14 cellular contexts compared by ENCODE assay signal in the genomic region with DNA sequence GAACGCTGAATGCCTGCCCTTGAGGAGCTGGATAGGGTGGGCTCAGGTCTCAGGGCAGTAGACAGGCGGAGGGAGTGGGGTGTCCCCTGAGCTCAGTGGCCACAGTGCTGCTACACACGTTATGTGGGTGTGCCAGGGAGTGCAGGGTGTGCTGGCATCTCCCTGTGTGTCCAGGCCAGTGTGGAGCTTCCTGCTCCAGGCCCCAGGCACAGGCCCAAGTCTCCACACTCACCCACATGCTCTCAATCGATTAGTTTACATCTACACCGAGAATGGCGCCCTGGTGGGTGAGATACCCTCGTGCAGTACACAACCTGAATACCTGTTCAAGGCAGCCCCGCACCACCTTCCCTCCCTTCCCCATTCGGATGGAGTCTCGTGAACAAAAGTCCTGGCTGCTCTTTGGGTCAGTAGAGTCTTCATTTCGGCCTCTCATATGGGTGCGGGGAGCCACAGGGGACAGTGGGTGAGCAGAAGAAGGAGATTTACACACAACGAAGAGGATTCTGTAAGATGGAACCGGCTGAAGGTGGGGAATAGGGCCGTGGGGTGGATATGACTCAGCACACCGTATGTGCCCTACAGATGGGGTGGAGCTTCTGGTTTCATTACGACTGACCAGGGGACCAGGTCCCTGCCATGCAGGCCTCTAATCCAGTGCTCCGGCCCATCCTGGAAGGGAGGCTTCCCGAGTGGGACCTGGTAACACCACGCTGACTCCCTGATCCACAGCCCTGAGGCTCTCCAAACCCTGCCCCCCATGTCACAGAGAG.
A peak's percentile ranks its signal among the peaks of the same experiment; 100 is the strongest.
DNase-seq lines count a peak whose midpoint lies in the region; ATAC-seq and TF ChIP-seq lines count a peak whose summit lies in the region.
"Had no signal": no experiment of that assay in that cellular context is flagged by ENCODE, and none has a peak within 500 bp of the region (broad histone marks: within the 10 kb centered on the region; RNA-seq: fewer than 3 reads in every experiment).

No MANE protein-coding gene starts in this region.

- H3K27ac Mint-ChIP-seq in H9 (peak overlapping the region in 2 of 3 experiments; percentile 56 to 94; a peak in 3 of 7 replicates), neural progenitor cell (peak overlapping the region; percentile 47), HFFc6 (no peak overlapping the region; the same call in 1 of the 2 replicates)
- H3K27ac Mint-ChIP-seq: memory B cell, T-helper 17 cell had no signal

- WGBS in H9 (ENCODE audit: extremely low coverage, insufficient read length, low lambda C conversion rate): no CpG with 5 or more reads among the region's 20 CpGs

- peak overlapping the region; percentile 6; the same call in 1 of the 2 replicates for H3K27ac ChIP-seq in DND-41 (ENCODE audit: low read length)
- H3K27ac ChIP-seq in H9 (ENCODE audit: insufficient read length, low read depth, low read length): no peak overlapping the region
- peak overlapping the region; percentile 89 for H3K27ac ChIP-seq in caudate nucleus (ENCODE audit: low read depth, low read length)
- H3K27ac ChIP-seq in neural progenitor cell: no peak overlapping the region
- peak overlapping the region in 1 of 2 donors; percentile 72 for H3K27ac ChIP-seq in uterus
- no peak overlapping the region for H3K27ac ChIP-seq in brain microvascular endothelial cell

- intact Hi-C loops in uterus (cut with DNase I; ENCODE audit: low total_unique reads): no loop called here

- H3K4me1 Mint-ChIP-seq in H9 (peaks cover 7 to 14% of the 10 kb centered on the region in 2 experiments), neural progenitor cell (peaks cover 10% of the 10 kb centered on the region), HFFc6 (ENCODE audit: low read depth) (peaks cover 15% of the 10 kb centered on the region)

- DNase-seq in DND-41: no peak
- DNase-seq in H9: no peak
- DNase-seq in caudate nucleus (lab: John Stamatoyannopoulos, UW): peak in 1 of 61 donors; percentile 41
- DNase-seq in neural progenitor cell (ENCODE audit: low spot score): no peak
- no peak for DNase-seq in HFFc6
- no peak for DNase-seq in uterus
- DNase-seq in brain microvascular endothelial cell: no peak
- DNase-seq: activated CD4-positive, alpha-beta T cell treated with anti-CD3 and anti-CD28 coated beads, Interleukin-2, amount 50 U/mL, for 1 hour; BE2C; DMS153; effector CD4-positive, alpha-beta T cell; T-helper 17 cell had no signal

- H3K4me3 ChIP-seq in DND-41 (ENCODE audit: low read depth in 1 of 2, low read length in 2 of 2): no peak overlapping the region
- H3K4me3 ChIP-seq in neural progenitor cell: no peak overlapping the region
- H3K4me3 ChIP-seq in uterus: no peak overlapping the region
- no peak overlapping the region for H3K4me3 ChIP-seq in brain microvascular endothelial cell (ENCODE audit: low read depth, low read length)

- H3T11ph ChIP-seq in H9 (ENCODE audit: low read length): no peak overlapping the region

- H4K5ac ChIP-seq in H9 (ENCODE audit: insufficient read length, low read depth, low read length): no peak overlapping the region

- H3K27me3 ChIP-seq in DND-41 (ENCODE audit: insufficient read depth, low read length, poor library complexity): no peaks in the 10 kb centered on the region
- H3K27me3 ChIP-seq in H9 (ENCODE audit: insufficient read depth, low read length): no peaks in the 10 kb centered on the region
- no peaks in the 10 kb centered on the region for H3K27me3 ChIP-seq in neural progenitor cell
- H3K27me3 ChIP-seq in uterus: no peaks in the 10 kb centered on the region
- H3K27me3 ChIP-seq in brain microvascular endothelial cell (replicated peaks): peaks cover 4% of the 10 kb centered on the region
- H3K27me3 ChIP-seq: BE2C had no signal

- H3K4me1 ChIP-seq in DND-41 (ENCODE audit: insufficient read depth, low read length) (no peaks in the 10 kb centered on the region), H9 (ENCODE audit: insufficient read depth, low read length) (no peaks in the 10 kb centered on the region; the same call in 1 of the 2 replicates), neural progenitor cell (no peaks in the 10 kb centered on the region), uterus (peaks cover 0 to 26% of the 10 kb centered on the region in 2 donors)
- H3K4me1 ChIP-seq: BE2C had no signal

- H3K36me3 Mint-ChIP-seq in H9 (ENCODE audit: insufficient read depth in 1 of 3, low read depth in 3 of 3) (no peaks in the 10 kb centered on the region), neural progenitor cell (no peaks in the 10 kb centered on the region), HFFc6 (ENCODE audit: low read depth) (no peaks in the 10 kb centered on the region)
- H3K36me3 Mint-ChIP-seq: memory B cell had no signal

- H2BK5ac ChIP-seq in H9 (ENCODE audit: insufficient read length, low read length): no peak overlapping the region

- no peak overlapping the region for H3K9ac ChIP-seq in DND-41 (ENCODE audit: low read depth, low read length)
- H3K9ac ChIP-seq in H9 (ENCODE audit: extremely low read depth, insufficient read length, low read length): no peak overlapping the region
- H3K9ac ChIP-seq in neural progenitor cell: no peak overlapping the region

- no peak overlapping the region for H3K4ac ChIP-seq in H9 (ENCODE audit: low read depth, low read length)

- H3K27me3 Mint-ChIP-seq in H9 (ENCODE audit: low read depth) (peaks cover 2% of the 10 kb centered on the region; the same call in 1 of the 2 replicates), neural progenitor cell (ENCODE audit: insufficient read depth, low read depth) (peaks cover 22% of the 10 kb centered on the region), HFFc6 (ENCODE audit: insufficient read depth) (peaks cover 16% of the 10 kb centered on the region)

- no peak overlapping the region for H2BK12ac ChIP-seq in H9 (ENCODE audit: insufficient read length, low read depth, low read length)

- H3K56ac ChIP-seq in H9 (ENCODE audit: insufficient read length, low read depth, low read length): no peak overlapping the region

- in situ Hi-C loops in brain microvascular endothelial cell (cut with HindIII; ENCODE audit: low pct_ligation_motif_present, low sequenced_read_pairs): no loop called here

- peak overlapping the region; percentile 2 for H3K18ac ChIP-seq in H9 (ENCODE audit: insufficient read length, low read depth, low read length)

- ATAC-seq in DND-41 (ENCODE audit: insufficient read depth, low read depth) (no peak), GM21576 (IDR thresholded peaks at IDR 0.05; ENCODE audit: unreplicated experiment) (no peak)
- ATAC-seq: T-helper 17 cell had no signal

- H4K20me1 ChIP-seq in DND-41 (ENCODE audit: insufficient read depth, low read length) (no peaks in the 10 kb centered on the region), H9 (ENCODE audit: control insufficient read depth, insufficient read depth, insufficient read length) (no peaks in the 10 kb centered on the region), neural progenitor cell (ENCODE audit: low read depth) (no peaks in the 10 kb centered on the region)

- H3K79me2 ChIP-seq in DND-41 (ENCODE audit: insufficient read depth, low read length): no peaks in the 10 kb centered on the region
- H3K79me2 ChIP-seq in H9 (ENCODE audit: insufficient read depth, low read length): no peaks in the 10 kb centered on the region
- H3K79me2 ChIP-seq in neural progenitor cell (ENCODE audit: low read depth): no peaks in the 10 kb centered on the region

- no peak overlapping the region for H3K4me2 ChIP-seq in DND-41 (ENCODE audit: insufficient read depth, low read length)
- no peak overlapping the region for H3K4me2 ChIP-seq in H9 (ENCODE audit: insufficient read depth, insufficient read length, low read length)
- no peak overlapping the region for H3K4me2 ChIP-seq in neural progenitor cell

- H3K36me3 ChIP-seq in DND-41 (ENCODE audit: insufficient read depth, low read length): no peaks in the 10 kb centered on the region
- H3K36me3 ChIP-seq in neural progenitor cell: no peaks in the 10 kb centered on the region
- H3K36me3 ChIP-seq in uterus: no peaks in the 10 kb centered on the region
- H3K36me3 ChIP-seq in brain microvascular endothelial cell (replicated peaks): no peaks in the 10 kb centered on the region
- H3K36me3 ChIP-seq: BE2C had no signal

- H3K23me2 ChIP-seq in H9 (ENCODE audit: insufficient read length, low read depth, low read length, poor library complexity, severe bottlenecking): no peaks in the 10 kb centered on the region

- no peak overlapping the region for H3K23ac ChIP-seq in H9 (ENCODE audit: insufficient read length, low read depth, low read length)

- no peak for TF ChIP-seq CTCF in DND-41 (IDR thresholded peaks at IDR 0.05; ENCODE audit: borderline replicate concordance, extremely low read depth, low read length, poor library complexity, severe bottlenecking)
- no peak for TF ChIP-seq CTCF in H9 (conservative IDR thresholded peaks at IDR 0.05)
- no peak for TF ChIP-seq CTCF in neural progenitor cell (IDR thresholded peaks at IDR 0.05)
- no peak for TF ChIP-seq CTCF in HFFc6 (IDR thresholded peaks at IDR 0.05)
- TF ChIP-seq CTCF in uterus (IDR thresholded peaks at IDR 0.05): no peak
- TF ChIP-seq CTCF in brain microvascular endothelial cell (IDR thresholded peaks at IDR 0.05; ENCODE audit: low read depth, low read length, missing control alignments): no peak

- no peak overlapping the region for H2BK20ac ChIP-seq in H9 (ENCODE audit: low read depth, low read length, poor library complexity, severe bottlenecking)

- H3K79me1 ChIP-seq in H9 (ENCODE audit: insufficient read depth, low read depth, low read length, poor library complexity, severe bottlenecking): no peaks in the 10 kb centered on the region

- TF ChIP-seq POLR2A in uterus (IDR thresholded peaks at IDR 0.05): no peak

- no peak overlapping the region for H4K8ac ChIP-seq in H9 (replicated peaks; ENCODE audit: insufficient read length, low read depth, low read length)

- H4K91ac ChIP-seq in H9 (ENCODE audit: insufficient read length, low read depth, low read length): no peak overlapping the region

- H3K4me3 Mint-ChIP-seq in H9 (no peak overlapping the region), neural progenitor cell (no peak overlapping the region), HFFc6 (no peak overlapping the region)
- H3K4me3 Mint-ChIP-seq: memory B cell, T-helper 17 cell had no signal

- H2AK5ac ChIP-seq in H9 (ENCODE audit: insufficient read length, low read length): no peak overlapping the region

- no peak overlapping the region for H2BK15ac ChIP-seq in H9 (ENCODE audit: low read depth, low read length)

- H3F3A ChIP-seq in neural progenitor cell (ENCODE audit: low read depth): no peaks in the 10 kb centered on the region

- H2AFZ ChIP-seq in DND-41 (ENCODE audit: low read depth, low read length) (no peak overlapping the region), H9 (ENCODE audit: low read length) (no peak overlapping the region), neural progenitor cell (replicated peaks) (no peak overlapping the region)

- H3K14ac ChIP-seq in H9 (ENCODE audit: insufficient read depth, low read length): peak overlapping the region; percentile 57; the same call in 1 of the 2 replicates

- H3K9me3 ChIP-seq in DND-41 (ENCODE audit: insufficient read depth, low read length, severe bottlenecking) (no peaks in the 10 kb centered on the region), H9 (ENCODE audit: control insufficient read depth, low read depth, low read length) (no peaks in the 10 kb centered on the region), neural progenitor cell (ENCODE audit: low read depth) (no peaks in the 10 kb centered on the region), uterus (no peaks in the 10 kb centered on the region)
- H3K9me3 ChIP-seq: BE2C had no signal

- H3K9me3 Mint-ChIP-seq in H9: no peaks in the 10 kb centered on the region; a peak in 1 of 5 replicates
- H3K9me3 Mint-ChIP-seq in neural progenitor cell: no peaks in the 10 kb centered on the region
- H3K9me3 Mint-ChIP-seq in HFFc6: no peaks in the 10 kb centered on the region
- H3K9me3 Mint-ChIP-seq: memory B cell had no signal

- H2BK120ac ChIP-seq in H9 (ENCODE audit: low read depth, low read length, poor library complexity, severe bottlenecking): no peak overlapping the region

Comparison
In these comparisons a context has a peak if more than half of its experiments do, and no peak if none do; other contexts are left out.
1. H3K27ac ChIP-seq: peak in DND-41 (single experiment) and caudate nucleus (single experiment); none in H9 (single experiment), neural progenitor cell (single experiment) and brain microvascular endothelial cell (single experiment).